ENCODE assay signal across 8 cellular contexts in genomic region chr7:100476903-100477870, GRCh38. TPM values are rescaled to one million over a fixed set of nuclear protein-coding genes. Genes with fewer than 3 reads are reported as not detected.
DNase-seq lines count a peak whose midpoint lies in the region; ATAC-seq and TF ChIP-seq lines count a peak whose summit lies in the region.

No MANE protein-coding gene starts in this region.

- H3K9me3 ChIP-seq in trophoblast cell (ENCODE audit: insufficient read depth, low read depth, low read length), result no peaks in the 10 kb centered on the region

- peak overlapping the region; percentile 80 for H2AK5ac ChIP-seq in trophoblast cell (ENCODE audit: low read length)

- peak overlapping the region; percentile 60 for H3K4ac ChIP-seq in trophoblast cell (ENCODE audit: low read depth, low read length)

- peak overlapping the region; percentile 37 for H3K18ac ChIP-seq in trophoblast cell (ENCODE audit: low read length)

- peak overlapping the region; percentile 74 for H3K4me2 ChIP-seq in trophoblast cell (ENCODE audit: low read length)

- H3K9ac ChIP-seq in trophoblast cell (ENCODE audit: low read length), result peak overlapping the region; percentile 42

- CTCF ChIA-PET in activated CD4-positive, alpha-beta T cell treated with anti-CD3 and anti-CD28 coated beads, Interleukin-2, amount 10 ng/mL, durations not matched to agents 7 days and 5 days (lab: Charles Lee), result interaction anchor here (0.6 to 1.4 kb wide), 4 partner anchors 8 to 251 kb away, joined by 3 to 4 read pairs (median 3); no protein-coding TSS in a partner anchor

- TF ChIP-seq CTCF in GM20000 (IDR thresholded peaks at IDR 0.05; ENCODE audit: extremely low read depth, missing control alignments) (peak; percentile 39), epithelial cell of proximal tubule (conservative IDR thresholded peaks at IDR 0.05; ENCODE audit: low read depth, low read length) (peak; percentile 35)

- H3K79me2 ChIP-seq in trophoblast cell (ENCODE audit: control insufficient read depth, insufficient read depth, low read length, poor library complexity), result peaks cover 15% of the 10 kb centered on the region

- peak overlapping the region; percentile 85 for H3K4me3 ChIP-seq in epithelial cell of proximal tubule (ENCODE audit: low read depth, low read length)
- no peak overlapping the region for H3K4me3 ChIP-seq in trophoblast cell (ENCODE audit: low read depth, low read length)

- no peak overlapping the region for H3K14ac ChIP-seq in trophoblast cell (ENCODE audit: low read length)

- H3K9me3 Mint-ChIP-seq in activated CD4-positive, alpha-beta T cell treated with anti-CD3 and anti-CD28 coated beads, Interleukin-2, amount 10 ng/mL, durations not matched to agents 7 days and 5 days, result no peaks in the 10 kb centered on the region

- peaks cover 43% of the 10 kb centered on the region for H3K36me3 Mint-ChIP-seq in activated CD4-positive, alpha-beta T cell treated with anti-CD3 and anti-CD28 coated beads, Interleukin-2, amount 10 ng/mL, durations not matched to agents 7 days and 5 days (ENCODE audit: low read depth)

- H3K27ac Mint-ChIP-seq in activated CD4-positive, alpha-beta T cell treated with anti-CD3 and anti-CD28 coated beads, Interleukin-2, amount 10 ng/mL, durations not matched to agents 7 days and 5 days, result peak overlapping the region; percentile 82

- peak overlapping the region; percentile 37 for H4K8ac ChIP-seq in trophoblast cell (ENCODE audit: low read depth, low read length)

- no peak overlapping the region for H4K12ac ChIP-seq in trophoblast cell (ENCODE audit: low read depth, low read length)

- no peak for ATAC-seq in GM21390 (IDR thresholded peaks at IDR 0.05; ENCODE audit: unreplicated experiment)

- H3K36me3 ChIP-seq in trophoblast cell (ENCODE audit: control insufficient read depth in 1 of 2, insufficient read depth in 2 of 2, low read length in 2 of 2), result peaks cover 17 to 21% of the 10 kb centered on the region in 2 experiments

- WGBS in trophoblast cell (ENCODE audit: extremely low coverage, insufficient coverage, insufficient read length), result no CpG with 5 or more reads among the region's 30 CpGs

- H2BK5ac ChIP-seq in trophoblast cell (ENCODE audit: low read depth, low read length, poor library complexity), result no peak overlapping the region

- peaks cover 51% of the 10 kb centered on the region for H3K4me1 Mint-ChIP-seq in activated CD4-positive, alpha-beta T cell treated with anti-CD3 and anti-CD28 coated beads, Interleukin-2, amount 10 ng/mL, durations not matched to agents 7 days and 5 days

- DNase-seq in GM20000 (ENCODE audit: low spot score), result no peak
- peak; percentile 45 for DNase-seq in activated CD4-positive, alpha-beta T cell treated with anti-CD3 and anti-CD28 coated beads, Interleukin-2, amount 10 ng/mL, durations not matched to agents 7 days and 5 days
- DNase-seq in epithelial cell of proximal tubule (ENCODE audit: low read depth), result no peak
- DNase-seq in trophoblast cell, result no peak
- no peak for DNase-seq in HuH-7 (ENCODE audit: low spot score)
- DNase-seq in SKM-1 treated with dmso at 0.1 percent for 144 hours (lab: John Stamatoyannopoulos, UW; ENCODE audit: unreplicated experiment), result no peak
- no peak for DNase-seq in glomerular visceral epithelial cell (ENCODE audit: extremely low spot score)

- H2BK12ac ChIP-seq in trophoblast cell (ENCODE audit: low read length), result peak overlapping the region; percentile 15

- H2BK120ac ChIP-seq in trophoblast cell (ENCODE audit: insufficient read depth, low read length, poor library complexity), result peak overlapping the region; percentile 31

- POLR2A ChIA-PET in activated CD4-positive, alpha-beta T cell treated with anti-CD3 and anti-CD28 coated beads, Interleukin-2, amount 10 ng/mL, durations not matched to agents 7 days and 5 days (lab: Charles Lee), result interaction anchor here (0.6 kb wide), 1 partner anchor 66 kb away, joined by 3 read pairs; no protein-coding TSS in a partner anchor

- no peak overlapping the region for H3K27ac ChIP-seq in trophoblast cell (ENCODE audit: low read depth, low read length)

- no peak overlapping the region for H2AFZ ChIP-seq in trophoblast cell (ENCODE audit: insufficient read depth, low read length, poor library complexity)

- H3K79me1 ChIP-seq in trophoblast cell (ENCODE audit: low read length), result peaks cover 10% of the 10 kb centered on the region

- H3K27me3 Mint-ChIP-seq in activated CD4-positive, alpha-beta T cell treated with anti-CD3 and anti-CD28 coated beads, Interleukin-2, amount 10 ng/mL, durations not matched to agents 7 days and 5 days, result no peaks in the 10 kb centered on the region

- no peaks in the 10 kb centered on the region for H3K27me3 ChIP-seq in trophoblast cell (ENCODE audit: insufficient read depth, low read length)

- peaks cover 13 to 18% of the 10 kb centered on the region in 2 experiments for H3K4me1 ChIP-seq in trophoblast cell (ENCODE audit: control insufficient read depth in 1 of 2, insufficient read depth in 2 of 2, low read length in 2 of 2)

- H4K91ac ChIP-seq in trophoblast cell (ENCODE audit: low read depth, low read length), result peak overlapping the region; percentile 31

- H3K23ac ChIP-seq in trophoblast cell (ENCODE audit: low read length), result no peak overlapping the region

- H3K4me3 Mint-ChIP-seq in activated CD4-positive, alpha-beta T cell treated with anti-CD3 and anti-CD28 coated beads, Interleukin-2, amount 10 ng/mL, durations not matched to agents 7 days and 5 days, result peak overlapping the region; percentile 98

RNA-seq across cellular contexts. Expression of gene TSC22D4, which starts 1.8 kb away (rescaled TPM):
- 100 to 1,000 TPM; 113 to 128 TPM for total RNA-seq in activated CD4-positive, alpha-beta T cell treated with anti-CD3 and anti-CD28 coated beads, Interleukin-2, amount 10 ng/mL, durations not matched to agents 7 days and 5 days
- 36.6 and 45.4 TPM in 2 replicates for total RNA-seq in epithelial cell of proximal tubule
- 24.3 and 24.6 TPM in 2 replicates for polyA plus RNA-seq in trophoblast cell (2013)

RNA-seq across cellular contexts. Expression of gene NYAP1, which starts 6.5 kb away (rescaled TPM):
- under 1 TPM; 0.23 to 0.32 TPM for total RNA-seq in activated CD4-positive, alpha-beta T cell treated with anti-CD3 and anti-CD28 coated beads, Interleukin-2, amount 10 ng/mL, durations not matched to agents 7 days and 5 days
- total RNA-seq in epithelial cell of proximal tubule, result 0.72 and 1.2 TPM in 2 replicates
- 0.76 and 0.81 TPM in 2 replicates for polyA plus RNA-seq in trophoblast cell (2013)

RNA-seq across cellular contexts. Expression of gene SPACDR, which starts 13.1 kb away (rescaled TPM):
- 1 to 10 TPM; 3.0 to 4.1 TPM for total RNA-seq in activated CD4-positive, alpha-beta T cell treated with anti-CD3 and anti-CD28 coated beads, Interleukin-2, amount 10 ng/mL, durations not matched to agents 7 days and 5 days
- total RNA-seq in epithelial cell of proximal tubule, result 0.65 TPM in 1 of 2 replicates, not detected in the other
- polyA plus RNA-seq in trophoblast cell (2013), result 1.1 TPM in 2 replicates

RNA-seq across cellular contexts. Expression of gene PPP1R35, which starts 40.9 kb away (rescaled TPM):
- total RNA-seq in activated CD4-positive, alpha-beta T cell treated with anti-CD3 and anti-CD28 coated beads, Interleukin-2, amount 10 ng/mL, durations not matched to agents 7 days and 5 days, result 10 to 100 TPM; 67.9 to 77.9 TPM
- 78.6 and 127 TPM in 2 replicates for total RNA-seq in epithelial cell of proximal tubule
- 42.2 and 45.3 TPM in 2 replicates for polyA plus RNA-seq in trophoblast cell (2013)

RNA-seq across cellular contexts. Expression of gene MEPCE, which starts 47.6 kb away (rescaled TPM):
- total RNA-seq in activated CD4-positive, alpha-beta T cell treated with anti-CD3 and anti-CD28 coated beads, Interleukin-2, amount 10 ng/mL, durations not matched to agents 7 days and 5 days, result 10 to 100 TPM; 49.1 to 50.5 TPM
- 26.5 and 34.1 TPM in 2 replicates for total RNA-seq in epithelial cell of proximal tubule
- 21.4 and 21.7 TPM in 2 replicates for polyA plus RNA-seq in trophoblast cell (2013)
